Comparison of ENCODE assay signal across 21 cellular contexts in the genomic region with DNA sequence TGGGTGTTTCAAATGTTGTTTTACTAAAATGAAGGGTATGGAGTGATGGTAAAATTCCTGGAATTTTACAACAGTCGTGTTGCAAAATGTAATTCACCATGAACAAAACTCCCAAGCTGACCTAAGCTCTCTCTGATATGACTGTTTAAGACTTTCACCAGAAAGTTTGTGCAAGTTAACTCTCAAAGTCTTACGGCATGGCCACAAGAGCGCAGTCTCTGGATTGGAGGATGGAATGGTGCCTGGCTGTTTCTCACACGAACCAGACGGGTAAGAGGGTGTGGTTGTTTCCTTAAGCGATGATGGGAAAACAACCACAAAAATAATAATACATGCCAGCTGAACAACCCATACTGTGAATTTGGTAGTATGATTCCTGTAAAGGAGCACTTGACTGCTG.
"Had no signal": no experiment of that assay in that cellular context is flagged by ENCODE, and none has a peak within 500 bp of the region (broad histone marks: within the 10 kb centered on the region; RNA-seq: fewer than 3 reads in every experiment).

No MANE protein-coding gene starts in this region.

- H3K9ac ChIP-seq: neural progenitor cell, parathyroid adenoma had no signal

- H3K4me3 ChIP-seq: dorsolateral prefrontal cortex, lung, mucosa of descending colon, neural progenitor cell, right atrium auricular region, spleen, thoracic aorta, tibial nerve, upper lobe of left lung had no signal

- H3K36me3 ChIP-seq: neural progenitor cell, right atrium auricular region, spleen, thoracic aorta, tibial nerve, upper lobe of left lung had no signal

- H3K4me2 ChIP-seq: neural progenitor cell had no signal

- H3K79me2 ChIP-seq: parathyroid adenoma had no signal

- ATAC-seq: esophagus mucosa; left lobe of liver; mucosa of descending colon; naive thymus-derived CD4-positive, alpha-beta T cell; sciatic nerve; stimulated activated naive B cell treated with anti-CD40 and anti-IgM and Interleukin-4, amounts not matched to agents 10 μg/mL and 1 μg/mL and 100 μg/mL, for 72 hours had no signal

- H3K9me3 ChIP-seq: mucosa of descending colon, right atrium auricular region, spleen, thoracic aorta, tibial nerve, upper lobe of left lung had no signal

- H3K27me3 ChIP-seq: dorsolateral prefrontal cortex, neural progenitor cell, right atrium auricular region, tibial nerve, upper lobe of left lung had no signal

- DNase-seq: dorsolateral prefrontal cortex; effector CD4-positive, alpha-beta T cell; foreskin melanocyte; glutamatergic neuron; kidney; mucosa of descending colon; naive thymus-derived CD4-positive, alpha-beta T cell; spleen; stimulated activated CD4-positive, alpha-beta T cell treated with anti-CD3 and anti-CD28 coated beads, Interleukin-2, amount 100 ng/mL, for 48 hours; stimulated activated naive B cell treated with anti-CD40 and anti-IgM and Interleukin-4, amounts not matched to agents 10 μg/mL and 1 μg/mL and 100 μg/mL, for 72 hours; upper lobe of left lung had no signal

- H2AFZ ChIP-seq: neural progenitor cell, parathyroid adenoma had no signal

- H3K27ac ChIP-seq: dorsolateral prefrontal cortex, epithelial cell of prostate, neural progenitor cell, parathyroid adenoma, right atrium auricular region, spleen, thoracic aorta, tibial nerve, upper lobe of left lung had no signal

- H3K4me1 ChIP-seq: parathyroid adenoma, right atrium auricular region, spleen, upper lobe of left lung had no signal
